In the genomic region with DNA sequence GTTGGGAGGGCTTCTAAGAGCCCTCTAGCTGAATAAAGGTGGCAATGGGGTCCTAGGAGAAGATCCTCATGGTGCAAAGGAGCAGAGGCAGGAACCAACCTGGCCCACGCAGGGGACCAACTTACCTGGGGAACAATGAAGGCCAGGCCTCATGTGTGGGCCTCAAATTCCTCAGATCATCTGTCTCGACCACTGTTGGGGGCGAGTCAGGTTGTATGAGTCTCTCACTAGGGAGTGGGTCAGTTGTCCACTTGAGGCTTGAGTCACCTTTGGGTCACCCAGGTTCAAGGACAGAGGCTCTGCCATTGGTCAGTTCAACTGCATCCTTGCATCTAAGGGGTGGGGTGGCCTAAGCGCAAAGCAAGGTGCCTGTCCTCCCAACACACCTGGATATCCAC, we compare ENCODE assay signal across 18 cellular contexts. TPM values are rescaled to one million over a fixed set of nuclear protein-coding genes. Genes with fewer than 3 reads are reported as not detected.
"Had no signal": no experiment of that assay in that cellular context is flagged by ENCODE, and none has a peak within 500 bp of the region (broad histone marks: within the 10 kb centered on the region; RNA-seq: fewer than 3 reads in every experiment).

No MANE protein-coding gene starts in this region.

- H3K4me3 ChIP-seq: lung, prostate gland, thoracic aorta had no signal

- H3K4me1 ChIP-seq: prostate gland had no signal

- H3K4me1 Mint-ChIP-seq: activated B cell treated with CpG ODN at 0.5 μM for 24 hours; activated CD4-positive, alpha-beta memory T cell treated with anti-CD3 and anti-CD28 coated beads, Interleukin-2, amount 10 ng/mL, durations not matched to agents 7 days and 5 days; activated naive CD8-positive, alpha-beta T cell treated with anti-CD3 and anti-CD28 coated beads for 36 hours had no signal

- DNase-seq: activated B cell treated with CpG ODN at 0.5 μM for 24 hours; activated CD4-positive, alpha-beta memory T cell treated with anti-CD3 and anti-CD28 coated beads, Interleukin-2, amount 10 ng/mL, durations not matched to agents 7 days and 5 days; activated CD4-positive, alpha-beta T cell treated with anti-CD3 and anti-CD28 coated beads for 4 hours; activated naive CD8-positive, alpha-beta T cell treated with anti-CD3 and anti-CD28 coated beads for 36 hours; amniotic stem cell; foreskin fibroblast; hippocampal formation; left colon; midbrain; right cardiac atrium; small intestine; stimulated activated CD4-positive, alpha-beta T cell treated with anti-CD3 and anti-CD28 coated beads, Interleukin-15, amount 100 ng/mL, for 24 hours; stimulated activated CD4-positive, alpha-beta T cell treated with anti-CD3 and anti-CD28 coated beads, Interleukin-2, amount 100 ng/mL, for 48 hours; T-helper 9 cell had no signal

- H3K27ac ChIP-seq: epithelial cell of prostate, prostate gland, thoracic aorta had no signal

- H3K27me3 Mint-ChIP-seq: activated CD4-positive, alpha-beta memory T cell treated with anti-CD3 and anti-CD28 coated beads, Interleukin-2, amount 10 ng/mL, durations not matched to agents 7 days and 5 days; activated naive CD8-positive, alpha-beta T cell treated with anti-CD3 and anti-CD28 coated beads for 36 hours had no signal

- H3K9me3 ChIP-seq: prostate gland, thoracic aorta had no signal

- H3K4me3 Mint-ChIP-seq: activated B cell treated with CpG ODN at 0.5 μM for 24 hours; activated CD4-positive, alpha-beta memory T cell treated with anti-CD3 and anti-CD28 coated beads, Interleukin-2, amount 10 ng/mL, durations not matched to agents 7 days and 5 days; activated naive CD8-positive, alpha-beta T cell treated with anti-CD3 and anti-CD28 coated beads for 36 hours had no signal

- ATAC-seq: right cardiac atrium had no signal

- H3K36me3 ChIP-seq: prostate gland, thoracic aorta had no signal

- H3K36me3 Mint-ChIP-seq: activated naive CD8-positive, alpha-beta T cell treated with anti-CD3 and anti-CD28 coated beads for 36 hours had no signal

- H3K9me3 Mint-ChIP-seq: activated B cell treated with CpG ODN at 0.5 μM for 24 hours; activated CD4-positive, alpha-beta memory T cell treated with anti-CD3 and anti-CD28 coated beads, Interleukin-2, amount 10 ng/mL, durations not matched to agents 7 days and 5 days; activated naive CD8-positive, alpha-beta T cell treated with anti-CD3 and anti-CD28 coated beads for 36 hours had no signal

RNA-seq across cellular contexts. Expression of a gene that starts 43.7 kb away (rescaled TPM):
- total RNA-seq: activated B cell treated with CpG ODN at 0.5 μM for 24 hours; activated CD4-positive, alpha-beta memory T cell treated with anti-CD3 and anti-CD28 coated beads, Interleukin-2, amount 10 ng/mL, durations not matched to agents 7 days and 5 days; activated naive CD8-positive, alpha-beta T cell treated with anti-CD3 and anti-CD28 coated beads for 36 hours had no signal
